ENCODE assay signal across 8 cellular contexts in the genomic region with DNA sequence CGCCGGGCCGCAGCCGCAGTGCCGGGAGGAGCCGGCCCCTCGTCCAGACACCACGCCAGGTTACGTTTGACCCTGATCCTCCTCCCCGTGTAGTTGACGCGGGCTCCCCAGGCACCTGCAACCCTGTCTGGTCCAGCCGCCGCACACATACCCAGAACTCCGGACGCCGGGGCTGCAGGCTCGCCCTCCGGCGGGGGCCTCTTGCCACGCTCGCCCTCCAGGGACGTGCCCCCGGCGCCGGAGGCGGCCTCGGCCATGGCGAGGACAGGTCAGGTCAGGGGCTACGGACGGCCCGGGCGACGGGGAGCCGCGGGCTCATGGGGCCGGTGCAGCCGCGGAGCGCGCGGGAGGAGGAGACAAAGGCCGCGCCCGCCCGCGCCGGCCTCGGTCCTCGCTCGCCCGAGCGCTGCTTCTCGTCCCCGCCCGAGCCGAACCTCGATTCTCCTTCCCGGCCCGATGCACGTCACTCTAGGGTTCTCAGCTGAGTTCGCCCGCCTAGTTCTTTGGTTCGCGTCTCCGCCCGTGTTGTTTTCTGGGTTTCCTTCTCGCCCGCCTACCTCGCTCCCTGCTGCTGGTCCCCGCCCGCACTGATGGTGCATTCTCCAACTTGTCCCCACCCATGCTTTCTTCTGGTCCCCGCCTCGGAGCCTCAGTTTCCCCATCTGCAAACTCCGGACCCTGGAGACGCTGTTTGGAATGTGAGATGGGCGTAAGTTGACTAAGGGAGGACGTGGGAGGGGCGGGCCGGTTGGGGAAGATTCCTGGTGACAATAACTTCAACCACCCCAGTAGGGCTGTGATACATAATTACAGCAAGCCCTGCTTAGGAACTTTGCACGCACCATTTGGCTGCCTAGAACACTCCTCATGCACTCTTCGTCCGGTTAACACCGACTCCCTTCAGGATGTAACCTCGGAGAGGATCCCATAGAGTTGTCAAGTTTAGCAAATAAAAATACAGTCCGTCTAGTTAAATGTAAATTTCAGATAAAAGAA. TPM values are rescaled to one million over a fixed set of nuclear protein-coding genes. Genes with fewer than 3 reads are reported as not detected.
DNase-seq lines count a peak whose midpoint lies in the region; ATAC-seq and TF ChIP-seq lines count a peak whose summit lies in the region.

A gene with protein sequence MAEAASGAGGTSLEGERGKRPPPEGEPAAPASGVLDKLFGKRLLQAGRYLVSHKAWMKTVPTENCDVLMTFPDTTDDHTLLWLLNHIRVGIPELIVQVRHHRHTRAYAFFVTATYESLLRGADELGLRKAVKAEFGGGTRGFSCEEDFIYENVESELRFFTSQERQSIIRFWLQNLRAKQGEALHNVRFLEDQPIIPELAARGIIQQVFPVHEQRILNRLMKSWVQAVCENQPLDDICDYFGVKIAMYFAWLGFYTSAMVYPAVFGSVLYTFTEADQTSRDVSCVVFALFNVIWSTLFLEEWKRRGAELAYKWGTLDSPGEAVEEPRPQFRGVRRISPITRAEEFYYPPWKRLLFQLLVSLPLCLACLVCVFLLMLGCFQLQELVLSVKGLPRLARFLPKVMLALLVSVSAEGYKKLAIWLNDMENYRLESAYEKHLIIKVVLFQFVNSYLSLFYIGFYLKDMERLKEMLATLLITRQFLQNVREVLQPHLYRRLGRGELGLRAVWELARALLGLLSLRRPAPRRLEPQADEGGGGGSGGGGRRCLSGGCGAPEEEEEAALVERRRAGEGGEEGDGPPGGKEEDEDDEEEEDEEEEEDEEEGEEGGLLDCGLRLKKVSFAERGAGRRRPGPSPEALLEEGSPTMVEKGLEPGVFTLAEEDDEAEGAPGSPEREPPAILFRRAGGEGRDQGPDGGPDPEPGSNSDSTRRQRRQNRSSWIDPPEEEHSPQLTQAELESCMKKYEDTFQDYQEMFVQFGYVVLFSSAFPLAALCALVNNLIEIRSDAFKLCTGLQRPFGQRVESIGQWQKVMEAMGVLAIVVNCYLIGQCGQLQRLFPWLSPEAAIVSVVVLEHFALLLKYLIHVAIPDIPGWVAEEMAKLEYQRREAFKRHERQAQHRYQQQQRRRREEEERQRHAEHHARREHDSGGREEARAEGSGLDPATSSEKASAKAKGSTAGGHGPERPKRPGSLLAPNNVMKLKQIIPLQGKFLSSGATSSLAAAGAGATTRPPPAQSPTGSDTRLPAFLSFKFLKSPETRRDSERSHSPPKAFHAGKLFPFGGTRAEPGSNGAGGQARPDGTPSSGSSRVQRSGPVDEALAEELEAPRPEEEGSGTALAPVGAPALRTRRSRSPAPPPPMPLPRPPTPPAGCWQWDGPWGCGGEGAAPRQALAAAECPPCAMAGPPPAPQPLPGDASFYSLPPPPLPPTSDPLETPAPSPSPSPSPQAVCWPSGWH (minus strand): TSS at position 442 of the 996 bp plus-strand sequence. CDS start 185 bp downstream, at position 257.

- H3K4me1 ChIP-seq in HUES6 (ENCODE audit: control insufficient read depth, insufficient read depth, low read length) (peaks cover 20% of the 10 kb centered on the region), NT2/D1 (ENCODE audit: insufficient read depth, insufficient read length) (peaks cover 17% of the 10 kb centered on the region), endodermal cell (ENCODE audit: control insufficient read depth, insufficient read depth, low read length) (peaks cover 7% of the 10 kb centered on the region)

- TF ChIP-seq POLR2A in GM19099 (IDR thresholded peaks at IDR 0.05; ENCODE audit: extremely low read depth, insufficient read length, low read depth): peak; percentile 15

- H3K4me3 ChIP-seq in HUES6 (ENCODE audit: low read depth, low read length) (peak within 1 kb of the TSS; percentile 82), NT2/D1 (ENCODE audit: insufficient read length, low read depth) (peak within 1 kb of the TSS; percentile 79), endodermal cell (ENCODE audit: low read length) (peak within 1 kb of the TSS; percentile 85)

- peaks cover 8% of the 10 kb centered on the region for H3K36me3 Mint-ChIP-seq in activated CD8-positive, alpha-beta memory T cell treated with anti-CD3 and anti-CD28 coated beads, Interleukin-2, amount 10 ng/mL, durations not matched to agents 7 days and 5 days
- H3K36me3 Mint-ChIP-seq in endodermal cell (ENCODE audit: low read depth): peaks cover 31% of the 10 kb centered on the region

- H3K4me1 Mint-ChIP-seq in activated CD8-positive, alpha-beta memory T cell treated with anti-CD3 and anti-CD28 coated beads, Interleukin-2, amount 10 ng/mL, durations not matched to agents 7 days and 5 days: peaks cover 42% of the 10 kb centered on the region
- peaks cover 3% of the 10 kb centered on the region for H3K4me1 Mint-ChIP-seq in endodermal cell

- peak within 1 kb of the TSS; percentile 89 for H3K27ac Mint-ChIP-seq in activated CD8-positive, alpha-beta memory T cell treated with anti-CD3 and anti-CD28 coated beads, Interleukin-2, amount 10 ng/mL, durations not matched to agents 7 days and 5 days
- peak within 1 kb of the TSS; percentile 74 for H3K27ac Mint-ChIP-seq in endodermal cell

- WGBS in endodermal cell (ENCODE audit: insufficient coverage in 1 of 2, insufficient read length in 1 of 2), 2 experiments: 6 to 7% methylated on average over 59 to 86 of the region's 86 CpGs

- H3K27ac ChIP-seq in HUES6 (ENCODE audit: low read depth, low read length) (no peak within 1 kb of the TSS), endodermal cell (ENCODE audit: low read depth, low read length) (peak within 1 kb of the TSS; percentile 81)

- H3K4me3 Mint-ChIP-seq in activated CD8-positive, alpha-beta memory T cell treated with anti-CD3 and anti-CD28 coated beads, Interleukin-2, amount 10 ng/mL, durations not matched to agents 7 days and 5 days: peak within 1 kb of the TSS; percentile 86
- peak within 1 kb of the TSS; percentile 62 for H3K4me3 Mint-ChIP-seq in endodermal cell

- no peaks in the 10 kb centered on the region for H3K9me3 ChIP-seq in HUES6 (ENCODE audit: control insufficient read depth, insufficient read depth, low read depth, low read length)
- peaks cover 5% of the 10 kb centered on the region; the same call in 1 of the 2 replicates for H3K9me3 ChIP-seq in NT2/D1 (ENCODE audit: insufficient read depth, low read length)
- H3K9me3 ChIP-seq in endodermal cell (ENCODE audit: control insufficient read depth, low read length): no peaks in the 10 kb centered on the region

- no peaks in the 10 kb centered on the region for H3K9me3 Mint-ChIP-seq in activated CD8-positive, alpha-beta memory T cell treated with anti-CD3 and anti-CD28 coated beads, Interleukin-2, amount 10 ng/mL, durations not matched to agents 7 days and 5 days (ENCODE audit: low read depth)
- no peaks in the 10 kb centered on the region for H3K9me3 Mint-ChIP-seq in endodermal cell

- H3K36me3 ChIP-seq in HUES6 (ENCODE audit: control insufficient read depth, insufficient read depth, low read length) (no peaks in the 10 kb centered on the region), NT2/D1 (ENCODE audit: insufficient read depth, insufficient read length, low read length) (peaks cover 44% of the 10 kb centered on the region), endodermal cell (ENCODE audit: control insufficient read depth, insufficient read depth, low read length) (peaks cover 10% of the 10 kb centered on the region)

- H3K27me3 ChIP-seq in HUES6 (ENCODE audit: control insufficient read depth, insufficient read depth, low read length) (peaks cover 7% of the 10 kb centered on the region; the same call in 1 of the 2 replicates), NT2/D1 (ENCODE audit: insufficient read depth, insufficient read length) (no peaks in the 10 kb centered on the region), endodermal cell (ENCODE audit: control insufficient read depth, insufficient read depth, low read length, poor library complexity, severe bottlenecking) (no peaks in the 10 kb centered on the region)

- peak; percentile 96 for DNase-seq in AG08395 (ENCODE audit: low spot score)
- DNase-seq in NT2/D1 (ENCODE audit: low read depth, low spot score): peak; percentile 98
- DNase-seq in activated CD8-positive, alpha-beta memory T cell treated with anti-CD3 and anti-CD28 coated beads, Interleukin-2, amount 10 ng/mL, durations not matched to agents 7 days and 5 days: peak; percentile 98
- peak; percentile 99 for DNase-seq in endodermal cell
- peak; percentile 97 for DNase-seq in mesenteric fat pad (ENCODE audit: low spot score)
- peak; percentile 88 for DNase-seq in stimulated activated CD8-positive, alpha-beta memory T cell treated with anti-CD3 and anti-CD28 coated beads, Interleukin-12 subunit alpha, Interleukin-12 subunit beta, amount 100 ng/mL, for 4 hours (ENCODE audit: low read depth)

- H3K9ac ChIP-seq in HUES6 (ENCODE audit: low read length): peak within 1 kb of the TSS; percentile 65
- H3K9ac ChIP-seq in NT2/D1 (ENCODE audit: insufficient read length, low read depth): peak within 1 kb of the TSS; percentile 89
- peak within 1 kb of the TSS; percentile 66 for H3K9ac ChIP-seq in endodermal cell (ENCODE audit: extremely low read depth, low read length, poor library complexity, severe bottlenecking)

- TF ChIP-seq CTCF in endodermal cell (conservative IDR thresholded peaks at IDR 0.05): no peak

- ATAC-seq in activated CD8-positive, alpha-beta memory T cell treated with anti-CD3 and anti-CD28 coated beads, Interleukin-2, amount 10 ng/mL, durations not matched to agents 7 days and 5 days: peak; percentile 62

- peaks cover 11% of the 10 kb centered on the region for H3K27me3 Mint-ChIP-seq in activated CD8-positive, alpha-beta memory T cell treated with anti-CD3 and anti-CD28 coated beads, Interleukin-2, amount 10 ng/mL, durations not matched to agents 7 days and 5 days
- H3K27me3 Mint-ChIP-seq in endodermal cell (ENCODE audit: insufficient read depth): peaks cover 18% of the 10 kb centered on the region

- CTCF ChIA-PET in activated CD8-positive, alpha-beta memory T cell treated with anti-CD3 and anti-CD28 coated beads, Interleukin-2, amount 10 ng/mL, durations not matched to agents 7 days and 5 days (lab: Charles Lee): interaction anchor here (0.8 to 3.6 kb wide), 19 partner anchors 11 to 151 kb away, joined by 3 to 44 read pairs (median 5); partner anchors contain the start of genes BABAM1, BST2, DDA1 and MRPL34

RNA-seq across cellular contexts. Expression of the gene that starts here (rescaled TPM):
- 10 to 100 TPM; 11.0 to 18.7 TPM for total RNA-seq in activated CD8-positive, alpha-beta memory T cell treated with anti-CD3 and anti-CD28 coated beads, Interleukin-2, amount 10 ng/mL, durations not matched to agents 7 days and 5 days
- total RNA-seq in endodermal cell (10 to 100 TPM; 27.5 to 29.5 TPM), mesenteric fat pad (16.2 TPM)
- 34.7 TPM for polyA plus RNA-seq in endodermal cell (2013, experiment 1 of 2)
- polyA plus RNA-seq in endodermal cell (2013, experiment 2 of 2): 29.8 TPM
